1 cellular context compared by ENCODE assay signal in genomic region chr21:28256420-28256831, GRCh38.
TF ChIP-seq lines count a peak whose summit lies in the region.

No MANE protein-coding gene starts in this region.

TF ChIP-seq in SK-N-SH, 30 proteins besides CTCF, POLR2A, EP300 and RAD21:
- TF ChIP-seq EZH2phosphoT487 (IDR thresholded peaks at IDR 0.05; ENCODE audit: borderline replicate concordance, low read depth) (no peak), CHD2 (IDR thresholded peaks at IDR 0.05; ENCODE audit: low read length, partially characterized antibody) (peak; percentile 48), FOXJ3 (CRISPR knock-in tag; IDR thresholded peaks at IDR 0.05) (0 out of 2 replicates have a peak, but pooled peaks have one; percentile 66), ZBTB33 (IDR thresholded peaks at IDR 0.05; ENCODE audit: borderline replicate concordance, low read depth) (no peak), TAF1 (IDR thresholded peaks at IDR 0.05; ENCODE audit: borderline replicate concordance, low read depth, low read length) (no peak), TCF12 (IDR thresholded peaks at IDR 0.05) (peak; percentile 10; the same call in 1 of the 2 replicates), RCOR1 (IDR thresholded peaks at IDR 0.05; ENCODE audit: low read length) (peak; percentile 88), SMC3 (IDR thresholded peaks at IDR 0.05; ENCODE audit: low read depth, low read length) (no peak), GATA2 (CRISPR knock-in tag; IDR thresholded peaks at IDR 0.05) (peak; percentile 79), RFX5 (IDR thresholded peaks at IDR 0.05; ENCODE audit: low read length) (no peak)
- TF ChIP-seq, protein P1, sequence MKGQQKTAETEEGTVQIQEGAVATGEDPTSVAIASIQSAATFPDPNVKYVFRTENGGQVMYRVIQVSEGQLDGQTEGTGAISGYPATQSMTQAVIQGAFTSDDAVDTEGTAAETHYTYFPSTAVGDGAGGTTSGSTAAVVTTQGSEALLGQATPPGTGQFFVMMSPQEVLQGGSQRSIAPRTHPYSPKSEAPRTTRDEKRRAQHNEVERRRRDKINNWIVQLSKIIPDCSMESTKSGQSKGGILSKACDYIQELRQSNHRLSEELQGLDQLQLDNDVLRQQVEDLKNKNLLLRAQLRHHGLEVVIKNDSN (IDR thresholded peaks at IDR 0.05; ENCODE audit: borderline replicate concordance, low read depth): no peak
